Comparison of ENCODE assay signal across 1 cellular context in the genomic region with DNA sequence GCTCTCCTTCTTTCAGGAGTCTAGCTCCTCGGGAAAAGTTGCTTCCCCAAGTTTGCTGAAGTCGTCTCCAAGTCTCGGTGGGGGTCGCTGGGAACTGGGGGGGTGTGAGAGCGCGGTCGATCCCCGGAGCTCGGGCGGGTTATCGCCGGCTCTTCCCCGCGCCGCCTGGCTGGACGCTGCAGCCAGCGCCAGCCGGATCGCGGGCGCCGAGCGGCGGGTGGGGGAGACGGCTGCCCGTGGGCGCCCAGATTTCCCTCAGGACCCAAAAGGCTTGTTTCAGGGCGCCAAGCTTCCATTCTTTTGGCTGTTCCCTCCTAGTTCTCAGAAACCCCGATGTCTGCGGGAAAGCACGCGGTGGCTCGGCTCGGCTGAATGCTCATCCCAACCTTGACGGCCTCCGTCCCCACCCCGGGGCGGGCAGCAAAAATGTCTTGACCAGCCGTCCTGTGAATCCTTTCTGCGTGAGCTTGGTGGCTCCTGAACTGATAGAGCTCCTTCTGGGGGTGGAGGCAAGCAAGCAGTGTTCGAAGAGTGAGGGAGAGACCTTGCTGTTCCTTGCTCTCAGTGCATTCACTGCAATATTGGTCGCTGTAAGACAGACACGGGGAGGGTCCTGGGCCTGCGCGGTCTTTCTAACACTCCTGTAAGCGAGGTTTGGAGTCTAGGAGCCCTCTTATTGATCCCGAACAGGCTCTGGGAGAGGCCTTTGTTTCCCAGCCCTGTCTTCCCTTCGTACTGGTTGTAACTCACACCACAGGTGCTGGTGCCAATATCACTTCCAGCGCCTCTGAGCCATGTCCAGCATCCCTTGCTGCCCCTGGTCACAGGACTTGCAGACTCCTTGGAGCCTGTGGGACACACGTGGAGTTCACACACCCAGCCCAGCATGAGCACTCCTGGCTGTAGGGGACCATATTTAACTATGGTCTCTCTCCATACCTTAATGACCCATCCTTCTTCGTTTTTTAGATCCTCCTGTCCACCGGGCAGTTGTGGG.
TF ChIP-seq lines count a peak whose summit lies in the region.

No MANE protein-coding gene starts in this region.

TF ChIP-seq in IMR-90, 13 proteins besides CTCF, POLR2A, EP300 and RAD21 (continued from another document):
- TF ChIP-seq ELK1 (IDR thresholded peaks at IDR 0.05; ENCODE audit: borderline replicate concordance, low read depth, low read length), result no peak
- TF ChIP-seq RFX5 (IDR thresholded peaks at IDR 0.05; ENCODE audit: low read depth, low read length), result no peak
- no peak for TF ChIP-seq FOS (IDR thresholded peaks at IDR 0.05; ENCODE audit: low read depth, low read length)
- no peak for TF ChIP-seq MAFK (IDR thresholded peaks at IDR 0.05; ENCODE audit: low read depth, low read length)
- no peak for TF ChIP-seq MXI1 (IDR thresholded peaks at IDR 0.05; ENCODE audit: borderline replicate concordance, low read depth, low read length)
- TF ChIP-seq CHD1 (IDR thresholded peaks at IDR 0.05; ENCODE audit: low read depth, low read length), result no peak
- no peak for TF ChIP-seq RCOR1 (IDR thresholded peaks at IDR 0.05; ENCODE audit: insufficient replicate concordance, low read length)
- TF ChIP-seq MAZ (IDR thresholded peaks at IDR 0.05; ENCODE audit: borderline replicate concordance, low read depth, low read length), result no peak
- TF ChIP-seq NFE2L2 (IDR thresholded peaks at IDR 0.05; ENCODE audit: low read depth, low read length), result no peak
- TF ChIP-seq CEBPB (IDR thresholded peaks at IDR 0.05; ENCODE audit: low read depth, low read length), result no peak
